1 cellular context compared by ENCODE assay signal in genomic region chr2:237742191-237742590, GRCh38.
A peak's percentile ranks its signal among the peaks of the same experiment; 100 is the strongest.
TF ChIP-seq lines count a peak whose summit lies in the region.

No MANE protein-coding gene starts in this region.

TF ChIP-seq in HepG2, 621 proteins besides CTCF, POLR2A, EP300 and RAD21 (continued from another document and continues in another):
- TF ChIP-seq ZHX1 (CRISPR knock-in tag; IDR thresholded peaks at IDR 0.05; ENCODE audit: low read depth) (no peak), KLF16 (CRISPR knock-in tag; IDR thresholded peaks at IDR 0.05) (no peak), ONECUT2 (CRISPR knock-in tag; IDR thresholded peaks at IDR 0.05) (peak; percentile 84), RBM39 (IDR thresholded peaks at IDR 0.05; ENCODE audit: low read depth, low read length, poor library complexity, severe bottlenecking) (no peak), REL (CRISPR knock-in tag; conservative IDR thresholded peaks at IDR 0.05) (0 out of 2 replicates have a peak, but pooled peaks have one; percentile 39), ZNF580 (CRISPR knock-in tag; IDR thresholded peaks at IDR 0.05; ENCODE audit: borderline replicate concordance, low read depth) (peak; percentile 70; the same call in 1 of the 2 replicates), SIX1 (CRISPR knock-in tag; IDR thresholded peaks at IDR 0.05; ENCODE audit: borderline replicate concordance) (no peak), GMEB1 (CRISPR knock-in tag; IDR thresholded peaks at IDR 0.05; ENCODE audit: borderline replicate concordance) (no peak), ZMYM2 (CRISPR knock-in tag; IDR thresholded peaks at IDR 0.05) (peak; percentile 72; the same call in 1 of the 2 replicates), DRAP1 (CRISPR knock-in tag; IDR thresholded peaks at IDR 0.05) (peak; percentile 16; the same call in 1 of the 2 replicates), THRA (CRISPR knock-in tag; IDR thresholded peaks at IDR 0.05; ENCODE audit: borderline replicate concordance) (peak; percentile 37; the same call in 1 of the 2 replicates), ZNF652 (CRISPR knock-in tag; IDR thresholded peaks at IDR 0.05; ENCODE audit: borderline replicate concordance, low read depth) (no peak), IRF1 (CRISPR knock-in tag; IDR thresholded peaks at IDR 0.05; ENCODE audit: low read depth) (no peak), RORA (CRISPR knock-in tag; IDR thresholded peaks at IDR 0.05) (no peak), PBX2 (CRISPR knock-in tag; IDR thresholded peaks at IDR 0.05) (no peak), FOSL2 (CRISPR knock-in tag; IDR thresholded peaks at IDR 0.05) (peak; percentile 84), TMF1 (CRISPR knock-in tag; IDR thresholded peaks at IDR 0.05; ENCODE audit: low read depth) (no peak), MXD4 (CRISPR knock-in tag; IDR thresholded peaks at IDR 0.05) (no peak), HMG20A (CRISPR knock-in tag; IDR thresholded peaks at IDR 0.05; ENCODE audit: borderline replicate concordance) (peak; percentile 79), ZKSCAN8 (CRISPR knock-in tag; IDR thresholded peaks at IDR 0.05; ENCODE audit: borderline replicate concordance) (0 out of 2 replicates have a peak, but pooled peaks have one; percentile 66), ZNF550 (CRISPR knock-in tag; IDR thresholded peaks at IDR 0.05; ENCODE audit: borderline replicate concordance) (no peak), THAP11 (CRISPR knock-in tag; IDR thresholded peaks at IDR 0.05) (peak; percentile 68), ZNF234 (CRISPR knock-in tag; conservative IDR thresholded peaks at IDR 0.05) (no peak), TEAD3 (CRISPR knock-in tag; optimal IDR thresholded peaks at IDR 0.05; ENCODE audit: borderline replicate concordance) (peak; percentile 88), ZNF672 (CRISPR knock-in tag; IDR thresholded peaks at IDR 0.05) (no peak), RARA (CRISPR knock-in tag; IDR thresholded peaks at IDR 0.05) (peak; percentile 91), TBX3 (IDR thresholded peaks at IDR 0.05; ENCODE audit: borderline replicate concordance) (no peak), RXRB (CRISPR knock-in tag; IDR thresholded peaks at IDR 0.05; ENCODE audit: borderline replicate concordance) (peak; percentile 89), ZFYVE20 (CRISPR knock-in tag; IDR thresholded peaks at IDR 0.05; ENCODE audit: borderline replicate concordance, low read depth) (no peak), SNAPC5 (CRISPR knock-in tag; IDR thresholded peaks at IDR 0.05; ENCODE audit: borderline replicate concordance) (no peak), ASH2L (IDR thresholded peaks at IDR 0.05; ENCODE audit: insufficient read length, low read depth, low read length) (no peak), SMC3 (IDR thresholded peaks at IDR 0.05; ENCODE audit: low read length) (0 out of 2 replicates have a peak, but pooled peaks have one; percentile 2), CCDC6 (CRISPR knock-in tag; IDR thresholded peaks at IDR 0.05) (no peak), ZBTB46 (CRISPR knock-in tag; IDR thresholded peaks at IDR 0.05; ENCODE audit: borderline replicate concordance) (no peak), DNMT3B (CRISPR knock-in tag; conservative IDR thresholded peaks at IDR 0.05) (0 out of 2 replicates have a peak, but pooled peaks have one; percentile 62), ZNF367 (CRISPR knock-in tag; IDR thresholded peaks at IDR 0.05; ENCODE audit: borderline replicate concordance) (no peak), ZFP90 (CRISPR knock-in tag; IDR thresholded peaks at IDR 0.05; ENCODE audit: borderline replicate concordance) (peak; percentile 78; the same call in 1 of the 2 replicates), ATAD3A (CRISPR knock-in tag; IDR thresholded peaks at IDR 0.05) (no peak), HOMEZ (CRISPR knock-in tag; IDR thresholded peaks at IDR 0.05; ENCODE audit: low read depth) (peak; percentile 88), ZNF274 (CRISPR knock-in tag; IDR thresholded peaks at IDR 0.05) (no peak)
- TF ChIP-seq, protein P1, sequence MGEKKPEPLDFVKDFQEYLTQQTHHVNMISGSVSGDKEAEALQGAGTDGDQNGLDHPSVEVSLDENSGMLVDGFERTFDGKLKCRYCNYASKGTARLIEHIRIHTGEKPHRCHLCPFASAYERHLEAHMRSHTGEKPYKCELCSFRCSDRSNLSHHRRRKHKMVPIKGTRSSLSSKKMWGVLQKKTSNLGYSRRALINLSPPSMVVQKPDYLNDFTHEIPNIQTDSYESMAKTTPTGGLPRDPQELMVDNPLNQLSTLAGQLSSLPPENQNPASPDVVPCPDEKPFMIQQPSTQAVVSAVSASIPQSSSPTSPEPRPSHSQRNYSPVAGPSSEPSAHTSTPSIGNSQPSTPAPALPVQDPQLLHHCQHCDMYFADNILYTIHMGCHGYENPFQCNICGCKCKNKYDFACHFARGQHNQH (CRISPR knock-in tag; IDR thresholded peaks at IDR 0.05): peak; percentile 58; the same call in 1 of the 2 replicates
- TF ChIP-seq, protein P2, sequence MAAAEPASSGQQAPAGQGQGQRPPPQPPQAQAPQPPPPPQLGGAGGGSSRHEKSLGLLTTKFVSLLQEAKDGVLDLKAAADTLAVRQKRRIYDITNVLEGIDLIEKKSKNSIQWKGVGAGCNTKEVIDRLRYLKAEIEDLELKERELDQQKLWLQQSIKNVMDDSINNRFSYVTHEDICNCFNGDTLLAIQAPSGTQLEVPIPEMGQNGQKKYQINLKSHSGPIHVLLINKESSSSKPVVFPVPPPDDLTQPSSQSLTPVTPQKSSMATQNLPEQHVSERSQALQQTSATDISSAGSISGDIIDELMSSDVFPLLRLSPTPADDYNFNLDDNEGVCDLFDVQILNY (CRISPR knock-in tag; conservative IDR thresholded peaks at IDR 0.05): no peak
- TF ChIP-seq, protein P3, sequence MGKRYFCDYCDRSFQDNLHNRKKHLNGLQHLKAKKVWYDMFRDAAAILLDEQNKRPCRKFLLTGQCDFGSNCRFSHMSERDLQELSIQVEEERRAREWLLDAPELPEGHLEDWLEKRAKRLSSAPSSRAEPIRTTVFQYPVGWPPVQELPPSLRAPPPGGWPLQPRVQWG (CRISPR knock-in tag; IDR thresholded peaks at IDR 0.05; ENCODE audit: borderline replicate concordance, low read depth): no peak
- TF ChIP-seq, protein P4, sequence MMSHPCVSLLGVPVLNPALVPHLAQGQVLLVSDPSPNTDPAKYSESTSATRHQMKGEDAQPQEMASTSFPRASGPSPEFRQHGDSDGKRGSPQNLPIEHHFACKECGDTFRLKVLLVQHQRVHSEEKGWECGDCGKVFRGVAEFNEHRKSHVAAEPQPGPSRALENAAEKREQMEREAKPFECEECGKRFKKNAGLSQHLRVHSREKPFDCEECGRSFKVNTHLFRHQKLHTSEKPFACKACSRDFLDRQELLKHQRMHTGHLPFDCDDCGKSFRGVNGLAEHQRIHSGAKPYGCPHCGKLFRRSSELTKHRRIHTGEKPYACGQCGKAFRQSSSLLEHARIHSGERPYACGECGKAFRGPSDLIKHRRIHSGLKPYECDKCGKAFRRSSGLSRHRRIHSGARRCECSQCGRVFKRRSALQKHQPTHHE (CRISPR knock-in tag; IDR thresholded peaks at IDR 0.05; ENCODE audit: borderline replicate concordance): no peak
- TF ChIP-seq, protein P5, sequence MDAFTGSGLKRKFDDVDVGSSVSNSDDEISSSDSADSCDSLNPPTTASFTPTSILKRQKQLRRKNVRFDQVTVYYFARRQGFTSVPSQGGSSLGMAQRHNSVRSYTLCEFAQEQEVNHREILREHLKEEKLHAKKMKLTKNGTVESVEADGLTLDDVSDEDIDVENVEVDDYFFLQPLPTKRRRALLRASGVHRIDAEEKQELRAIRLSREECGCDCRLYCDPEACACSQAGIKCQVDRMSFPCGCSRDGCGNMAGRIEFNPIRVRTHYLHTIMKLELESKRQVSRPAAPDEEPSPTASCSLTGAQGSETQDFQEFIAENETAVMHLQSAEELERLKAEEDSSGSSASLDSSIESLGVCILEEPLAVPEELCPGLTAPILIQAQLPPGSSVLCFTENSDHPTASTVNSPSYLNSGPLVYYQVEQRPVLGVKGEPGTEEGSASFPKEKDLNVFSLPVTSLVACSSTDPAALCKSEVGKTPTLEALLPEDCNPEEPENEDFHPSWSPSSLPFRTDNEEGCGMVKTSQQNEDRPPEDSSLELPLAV (CRISPR knock-in tag; conservative IDR thresholded peaks at IDR 0.05; ENCODE audit: low read depth): no peak
